ENCODE assay signal across 23 cellular contexts in genomic region chr14:62280366-62280765, GRCh38.
"Had no signal": no experiment of that assay in that cellular context is flagged by ENCODE, and none has a peak within 500 bp of the region (broad histone marks: within the 10 kb centered on the region; RNA-seq: fewer than 3 reads in every experiment).

No MANE protein-coding gene starts in this region.

- FAIRE-seq: endometrium, keratinocyte, small intestine had no signal

- H3K27ac ChIP-seq: gastrocnemius medialis, lower lobe of right lung, right lobe of liver, thoracic aorta, upper lobe of left lung, uterus had no signal

- DNase-seq: cortex of kidney; effector memory CD8-positive, alpha-beta T cell; erythroblast; gastrocnemius medialis; head of caudate nucleus; left ventricle myocardium superior; lower lobe of right lung; mesenchymal stem cell; mucosa of descending colon; naive B cell; nucleus accumbens; posterior cingulate gyrus; retina; right lobe of liver; small intestine; stimulated activated CD4-positive, alpha-beta T cell treated with anti-CD3 and anti-CD28 coated beads, Interleukin-15, amount 100 ng/mL, for 24 hours; stimulated activated CD4-positive, alpha-beta T cell treated with anti-CD3 and anti-CD28 coated beads, Interleukin-2, amount 100 ng/mL, for 48 hours; stimulated activated naive B cell treated with anti-CD40 and anti-IgM and Interleukin-4, amounts not matched to agents 10 μg/mL and 1 μg/mL and 100 μg/mL, for 72 hours; upper lobe of left lung; uterus had no signal
